In the genomic region with DNA sequence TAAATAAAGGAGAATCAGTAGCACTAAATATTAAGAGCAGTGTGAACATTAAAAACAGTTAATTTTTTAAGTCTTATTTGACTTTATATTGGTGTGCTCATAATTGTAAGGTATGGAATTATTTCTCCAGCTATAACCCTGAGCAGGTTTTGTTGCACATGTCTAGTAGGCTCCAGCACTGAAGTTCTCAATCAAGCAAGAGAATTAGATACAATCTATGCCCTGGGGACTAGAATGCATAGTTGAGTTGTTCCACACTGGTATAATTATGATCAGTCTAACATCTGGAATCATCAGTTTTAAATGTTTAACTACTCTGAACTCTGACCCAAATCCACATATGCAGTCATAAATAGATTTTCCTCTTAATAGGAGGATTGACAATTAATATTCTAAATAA, we compare ENCODE assay signal across 21 cellular contexts.
"Had no signal": no experiment of that assay in that cellular context is flagged by ENCODE, and none has a peak within 500 bp of the region (broad histone marks: within the 10 kb centered on the region; RNA-seq: fewer than 3 reads in every experiment).

No MANE protein-coding gene starts in this region.

- H3K27me3 ChIP-seq: body of pancreas, dorsolateral prefrontal cortex, gastrocnemius medialis, heart left ventricle, thyroid gland, uterus had no signal

- DNase-seq: activated CD4-positive, alpha-beta memory T cell treated with anti-CD3 and anti-CD28 coated beads, Interleukin-2, amount 10 ng/mL, durations not matched to agents 7 days and 5 days; activated CD4-positive, alpha-beta T cell treated with anti-CD3 and anti-CD28 coated beads for 48 hours; activated CD4-positive, CD25-positive, alpha-beta regulatory T cell; activated CD8-positive, alpha-beta memory T cell treated with anti-CD3 and anti-CD28 coated beads, Interleukin-2, amount 10 ng/mL, durations not matched to agents 7 days and 5 days; activated naive CD4-positive, alpha-beta T cell; activated naive CD8-positive, alpha-beta T cell treated with anti-CD3 and anti-CD28 coated beads, Interleukin-2, amount 10 ng/mL, durations not matched to agents 7 days and 5 days; body of pancreas; caudate nucleus; dorsolateral prefrontal cortex; gastrocnemius medialis; heart left ventricle; left ventricle myocardium superior; stimulated activated CD8-positive, alpha-beta memory T cell treated with anti-CD3 and anti-CD28 coated beads, Interleukin-4, amount 100 ng/mL, for 48 hours; stimulated activated naive CD4-positive, alpha-beta T cell treated with Interleukin-2 at 50 U/mL for 16 hours; T1000; thyroid gland; uterus had no signal

- H3K9me3 Mint-ChIP-seq: activated CD4-positive, alpha-beta memory T cell treated with anti-CD3 and anti-CD28 coated beads, Interleukin-2, amount 10 ng/mL, durations not matched to agents 7 days and 5 days had no signal

- H3K4me1 Mint-ChIP-seq: activated CD4-positive, alpha-beta memory T cell treated with anti-CD3 and anti-CD28 coated beads, Interleukin-2, amount 10 ng/mL, durations not matched to agents 7 days and 5 days; activated CD8-positive, alpha-beta memory T cell treated with anti-CD3 and anti-CD28 coated beads, Interleukin-2, amount 10 ng/mL, durations not matched to agents 7 days and 5 days; activated naive CD8-positive, alpha-beta T cell treated with anti-CD3 and anti-CD28 coated beads, Interleukin-2, amount 10 ng/mL, durations not matched to agents 7 days and 5 days; activated T-helper 17 cell treated with anti-CD3 and anti-CD28 coated beads, Interleukin-2, amount 50 U/mL, for 72 hours; memory B cell had no signal

- H3K4me3 ChIP-seq: body of pancreas, dorsolateral prefrontal cortex, gastrocnemius medialis, heart left ventricle, thyroid gland, uterus had no signal

- H3K27ac ChIP-seq: body of pancreas, dorsolateral prefrontal cortex, gastrocnemius medialis, heart left ventricle, thyroid gland, uterus had no signal

- H3K36me3 ChIP-seq: gastrocnemius medialis, thyroid gland, uterus had no signal

- H3K9me3 ChIP-seq: body of pancreas, gastrocnemius medialis, thyroid gland, uterus had no signal

- H3K27ac Mint-ChIP-seq: activated CD4-positive, alpha-beta memory T cell treated with anti-CD3 and anti-CD28 coated beads, Interleukin-2, amount 10 ng/mL, durations not matched to agents 7 days and 5 days; activated CD8-positive, alpha-beta memory T cell treated with anti-CD3 and anti-CD28 coated beads, Interleukin-2, amount 10 ng/mL, durations not matched to agents 7 days and 5 days; activated naive CD8-positive, alpha-beta T cell treated with anti-CD3 and anti-CD28 coated beads, Interleukin-2, amount 10 ng/mL, durations not matched to agents 7 days and 5 days; activated T-helper 17 cell treated with anti-CD3 and anti-CD28 coated beads, Interleukin-2, amount 50 U/mL, for 72 hours; memory B cell; progenitor cell of endocrine pancreas had no signal

- H3K27me3 Mint-ChIP-seq: activated CD4-positive, alpha-beta memory T cell treated with anti-CD3 and anti-CD28 coated beads, Interleukin-2, amount 10 ng/mL, durations not matched to agents 7 days and 5 days; activated CD8-positive, alpha-beta memory T cell treated with anti-CD3 and anti-CD28 coated beads, Interleukin-2, amount 10 ng/mL, durations not matched to agents 7 days and 5 days; activated naive CD8-positive, alpha-beta T cell treated with anti-CD3 and anti-CD28 coated beads, Interleukin-2, amount 10 ng/mL, durations not matched to agents 7 days and 5 days; activated T-helper 17 cell treated with anti-CD3 and anti-CD28 coated beads, Interleukin-2, amount 50 U/mL, for 72 hours; memory B cell; progenitor cell of endocrine pancreas had no signal

- ATAC-seq: activated CD8-positive, alpha-beta memory T cell treated with anti-CD3 and anti-CD28 coated beads, Interleukin-2, amount 10 ng/mL, durations not matched to agents 7 days and 5 days; activated T-helper 17 cell treated with anti-CD3 and anti-CD28 coated beads, Interleukin-2, amount 50 U/mL, for 72 hours; body of pancreas; gastrocnemius medialis; heart left ventricle; left ventricle myocardium superior had no signal

- H3K4me3 Mint-ChIP-seq: activated CD4-positive, alpha-beta memory T cell treated with anti-CD3 and anti-CD28 coated beads, Interleukin-2, amount 10 ng/mL, durations not matched to agents 7 days and 5 days; activated CD8-positive, alpha-beta memory T cell treated with anti-CD3 and anti-CD28 coated beads, Interleukin-2, amount 10 ng/mL, durations not matched to agents 7 days and 5 days; activated naive CD8-positive, alpha-beta T cell treated with anti-CD3 and anti-CD28 coated beads, Interleukin-2, amount 10 ng/mL, durations not matched to agents 7 days and 5 days; activated T-helper 17 cell treated with anti-CD3 and anti-CD28 coated beads, Interleukin-2, amount 50 U/mL, for 72 hours; memory B cell; neural crest cell had no signal

- H3K4me1 ChIP-seq: body of pancreas, thyroid gland, uterus had no signal
